1 cellular context compared by ENCODE assay signal in the genomic region with DNA sequence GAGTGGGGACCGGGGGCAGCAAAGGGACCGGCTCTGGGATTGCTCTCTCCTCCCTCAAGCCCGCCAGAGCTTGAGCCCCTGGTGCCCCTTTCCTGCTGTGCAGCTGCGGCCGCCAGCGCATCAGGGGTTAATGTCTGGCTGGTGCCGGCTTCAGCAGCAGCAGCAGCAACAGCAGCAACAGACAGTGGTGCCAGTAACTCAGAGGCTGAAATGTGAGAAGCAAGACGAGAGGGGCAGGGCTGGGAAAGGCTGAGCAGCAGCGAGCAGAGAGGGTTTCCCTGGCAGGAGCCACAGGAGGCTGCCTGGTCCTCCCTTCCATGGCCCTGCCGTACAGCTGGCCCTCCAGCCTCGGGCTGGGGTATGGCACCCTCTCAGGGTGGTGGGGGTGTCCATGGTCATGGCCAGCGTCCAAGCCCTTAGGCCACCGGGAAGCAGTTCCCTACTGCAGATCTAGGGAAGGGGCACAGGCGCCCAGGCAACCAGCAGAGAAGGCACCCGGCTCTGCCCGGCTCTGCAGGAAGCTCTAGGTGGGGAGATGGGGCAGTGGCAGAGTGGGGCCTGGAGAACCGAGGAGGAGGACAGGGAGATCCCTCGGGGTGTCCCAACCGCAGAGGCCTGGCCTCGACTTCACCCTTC.
TF ChIP-seq lines count a peak whose summit lies in the region.

No MANE protein-coding gene starts in this region.

TF ChIP-seq in HEK293, 187 proteins besides CTCF, POLR2A, EP300 and RAD21 (continued from another document):
- TF ChIP-seq ZBTB48 (tag by site-specific recombination; IDR thresholded peaks at IDR 0.05) (peak; percentile 45; the same call in 1 of the 2 replicates), ZNF501 (tag by site-specific recombination; IDR thresholded peaks at IDR 0.05) (peak; percentile 41; the same call in 1 of the 2 replicates), ZNF311 (tag by site-specific recombination; IDR thresholded peaks at IDR 0.05; ENCODE audit: borderline replicate concordance) (no peak), ZNF626 (tag by site-specific recombination; IDR thresholded peaks at IDR 0.05) (no peak), KLF8 (tag by site-specific recombination; IDR thresholded peaks at IDR 0.05) (no peak), ZNF341 (tag by site-specific recombination; IDR thresholded peaks at IDR 0.05; ENCODE audit: low read depth) (peak; percentile 50), ZNF138 (tag by site-specific recombination; IDR thresholded peaks at IDR 0.05; ENCODE audit: borderline replicate concordance) (no peak), ZNF2 (tag by site-specific recombination; IDR thresholded peaks at IDR 0.05) (peak; percentile 37), ZFP3 (tag by site-specific recombination; IDR thresholded peaks at IDR 0.05; ENCODE audit: low read depth) (no peak), ZNF112 (tag by site-specific recombination; IDR thresholded peaks at IDR 0.05) (no peak), ZNF10 (tag by site-specific recombination; IDR thresholded peaks at IDR 0.05) (peak; percentile 90; the same call in 1 of the 2 replicates), SP2 (tag by site-specific recombination; IDR thresholded peaks at IDR 0.05) (no peak), TRIM28 (IDR thresholded peaks at IDR 0.05; ENCODE audit: borderline replicate concordance, low read length) (peak; percentile 80; the same call in 1 of the 2 replicates), ZNF76 (tag by site-specific recombination; IDR thresholded peaks at IDR 0.05; ENCODE audit: borderline replicate concordance, low read depth) (no peak), MYNN (tag by site-specific recombination; IDR thresholded peaks at IDR 0.05; ENCODE audit: borderline replicate concordance) (no peak), ZNF521 (tag by site-specific recombination; IDR thresholded peaks at IDR 0.05) (no peak), ZNF335 (tag by site-specific recombination; conservative IDR thresholded peaks at IDR 0.05) (peak; percentile 57), ZBTB21 (tag by site-specific recombination; IDR thresholded peaks at IDR 0.05) (no peak), ZNF248 (tag by site-specific recombination; IDR thresholded peaks at IDR 0.05) (no peak), ZNF791 (tag by site-specific recombination; IDR thresholded peaks at IDR 0.05) (no peak), KLF7 (tag by site-specific recombination; IDR thresholded peaks at IDR 0.05; ENCODE audit: borderline replicate concordance) (no peak), SP3 (tag by site-specific recombination; IDR thresholded peaks at IDR 0.05) (no peak), ZBTB1 (tag by site-specific recombination; IDR thresholded peaks at IDR 0.05) (no peak), ZNF561 (tag by site-specific recombination; IDR thresholded peaks at IDR 0.05; ENCODE audit: borderline replicate concordance) (0 out of 2 replicates have a peak, but pooled peaks have one; percentile 45), ZBTB20 (tag by site-specific recombination; IDR thresholded peaks at IDR 0.05) (peak; percentile 80; the same call in 1 of the 2 replicates)
- TF ChIP-seq, protein P1, sequence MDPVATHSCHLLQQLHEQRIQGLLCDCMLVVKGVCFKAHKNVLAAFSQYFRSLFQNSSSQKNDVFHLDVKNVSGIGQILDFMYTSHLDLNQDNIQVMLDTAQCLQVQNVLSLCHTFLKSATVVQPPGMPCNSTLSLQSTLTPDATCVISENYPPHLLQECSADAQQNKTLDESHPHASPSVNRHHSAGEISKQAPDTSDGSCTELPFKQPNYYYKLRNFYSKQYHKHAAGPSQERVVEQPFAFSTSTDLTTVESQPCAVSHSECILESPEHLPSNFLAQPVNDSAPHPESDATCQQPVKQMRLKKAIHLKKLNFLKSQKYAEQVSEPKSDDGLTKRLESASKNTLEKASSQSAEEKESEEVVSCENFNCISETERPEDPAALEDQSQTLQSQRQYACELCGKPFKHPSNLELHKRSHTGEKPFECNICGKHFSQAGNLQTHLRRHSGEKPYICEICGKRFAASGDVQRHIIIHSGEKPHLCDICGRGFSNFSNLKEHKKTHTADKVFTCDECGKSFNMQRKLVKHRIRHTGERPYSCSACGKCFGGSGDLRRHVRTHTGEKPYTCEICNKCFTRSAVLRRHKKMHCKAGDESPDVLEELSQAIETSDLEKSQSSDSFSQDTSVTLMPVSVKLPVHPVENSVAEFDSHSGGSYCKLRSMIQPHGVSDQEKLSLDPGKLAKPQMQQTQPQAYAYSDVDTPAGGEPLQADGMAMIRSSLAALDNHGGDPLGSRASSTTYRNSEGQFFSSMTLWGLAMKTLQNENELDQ (tag by site-specific recombination; IDR thresholded peaks at IDR 0.05; ENCODE audit: low read depth) = no peak
